ENCODE assay signal across 31 cellular contexts in genomic region chr1:178533547-178533946, GRCh38. TPM values are rescaled to one million over a fixed set of nuclear protein-coding genes. Genes with fewer than 3 reads are reported as not detected.
"Had no signal": no experiment of that assay in that cellular context is flagged by ENCODE, and none has a peak within 500 bp of the region (broad histone marks: within the 10 kb centered on the region; RNA-seq: fewer than 3 reads in every experiment).

No MANE protein-coding gene starts in this region.

- H2AFZ ChIP-seq: hepatocyte had no signal

- H3K4me1 ChIP-seq: pancreas, testis had no signal

- H3K27ac ChIP-seq: dorsolateral prefrontal cortex, epithelial cell of prostate, gastrocnemius medialis, hepatocyte, left lung, neutrophil, pancreas, sigmoid colon, testis, tibial artery had no signal

- DNase-seq: dorsolateral prefrontal cortex; effector CD4-positive, alpha-beta T cell; foreskin fibroblast; gastrocnemius medialis; kidney; left lung; mesenchymal stem cell; mucosa of descending colon; naive B cell; pancreas; stimulated activated CD4-positive, alpha-beta T cell treated with anti-CD3 and anti-CD28 coated beads, Interleukin-4, amount 100 ng/mL, for 4 hours; stimulated activated naive CD8-positive, alpha-beta T cell treated with anti-CD3 and anti-CD28 coated beads, Interleukin-15, Interleukin-2, amounts not matched to agents 100 U/mL and 50 U/mL, for 24 hours; testis had no signal

- H3K4me3 ChIP-seq: dorsolateral prefrontal cortex, gastrocnemius medialis, hepatocyte, left lung, mucosa of descending colon, pancreas, sigmoid colon, testis, tibial artery had no signal

- H3K27me3 ChIP-seq: gastrocnemius medialis, hepatocyte, left lung, neutrophil, pancreas, sigmoid colon, testis had no signal

- H3K36me3 ChIP-seq: gastrocnemius medialis, left lung, neutrophil, pancreas, sigmoid colon, tibial artery had no signal

- H3K4me3 Mint-ChIP-seq: mesothelial cell of epicardium; naive B cell; natural killer cell treated with Interleukin-12 subunit alpha and Interleukin-12 subunit beta and Interleukin-15 and Interleukin-18, amount 100 ng/mL, for 72 hours; neural crest cell; stimulated activated memory B cell treated with anti-CD40 and anti-IgM and Interleukin-4, amounts not matched to agents 10 μg/mL and 1 μg/mL and 100 μg/mL, for 72 hours; type B pancreatic cell had no signal

- H3K79me2 ChIP-seq: hepatocyte had no signal

- H3K4me2 ChIP-seq: hepatocyte had no signal

- H3K36me3 Mint-ChIP-seq: mesothelial cell of epicardium; naive B cell; natural killer cell treated with Interleukin-12 subunit alpha and Interleukin-12 subunit beta and Interleukin-15 and Interleukin-18, amount 100 ng/mL, for 72 hours; stimulated activated memory B cell treated with anti-CD40 and anti-IgM and Interleukin-4, amounts not matched to agents 10 μg/mL and 1 μg/mL and 100 μg/mL, for 72 hours; type B pancreatic cell had no signal

- H3K27ac Mint-ChIP-seq: mesothelial cell of epicardium; natural killer cell treated with Interleukin-12 subunit alpha and Interleukin-12 subunit beta and Interleukin-15 and Interleukin-18, amount 100 ng/mL, for 72 hours; stimulated activated memory B cell treated with anti-CD40 and anti-IgM and Interleukin-4, amounts not matched to agents 10 μg/mL and 1 μg/mL and 100 μg/mL, for 72 hours; type B pancreatic cell had no signal

- H3K9me3 Mint-ChIP-seq: mesothelial cell of epicardium; naive B cell; natural killer cell treated with Interleukin-12 subunit alpha and Interleukin-12 subunit beta and Interleukin-15 and Interleukin-18, amount 100 ng/mL, for 72 hours; neural crest cell; stimulated activated memory B cell treated with anti-CD40 and anti-IgM and Interleukin-4, amounts not matched to agents 10 μg/mL and 1 μg/mL and 100 μg/mL, for 72 hours; type B pancreatic cell had no signal

- H3K27me3 Mint-ChIP-seq: stimulated activated memory B cell treated with anti-CD40 and anti-IgM and Interleukin-4, amounts not matched to agents 10 μg/mL and 1 μg/mL and 100 μg/mL, for 72 hours; type B pancreatic cell had no signal

- H3K9me3 ChIP-seq: gastrocnemius medialis, left lung, mucosa of descending colon, neutrophil, pancreas, sigmoid colon, testis, tibial artery had no signal

RNA-seq across cellular contexts. Expression of gene TEX35, which starts 20.6 kb away (rescaled TPM):
- total RNA-seq: gastrocnemius medialis; glomerular endothelial cell; hepatocyte; kidney; left lung; lung microvascular endothelial cell; mesothelial cell of epicardium; mucosa of descending colon; natural killer cell treated with Interleukin-12 subunit alpha and Interleukin-12 subunit beta and Interleukin-15 and Interleukin-18, amount 100 ng/mL, for 72 hours; neural crest cell; omental fat pad; pancreas; posterior vena cava; pulmonary artery endothelial cell; sigmoid colon; skeletal muscle tissue had no signal

RNA-seq across cellular contexts. Expression of gene CLEC20A, which starts 36.8 kb away (rescaled TPM):
- total RNA-seq: esophagus mucosa; gastrocnemius medialis; glomerular endothelial cell; hepatocyte; left lung; lower leg skin; lung microvascular endothelial cell; mesothelial cell of epicardium; mucosa of descending colon; natural killer cell treated with Interleukin-12 subunit alpha and Interleukin-12 subunit beta and Interleukin-15 and Interleukin-18, amount 100 ng/mL, for 72 hours; neural crest cell; omental fat pad; pancreas; posterior vena cava; pulmonary artery endothelial cell; sigmoid colon; skeletal muscle tissue had no signal
